1 cellular context compared by ENCODE assay signal in the genomic region with DNA sequence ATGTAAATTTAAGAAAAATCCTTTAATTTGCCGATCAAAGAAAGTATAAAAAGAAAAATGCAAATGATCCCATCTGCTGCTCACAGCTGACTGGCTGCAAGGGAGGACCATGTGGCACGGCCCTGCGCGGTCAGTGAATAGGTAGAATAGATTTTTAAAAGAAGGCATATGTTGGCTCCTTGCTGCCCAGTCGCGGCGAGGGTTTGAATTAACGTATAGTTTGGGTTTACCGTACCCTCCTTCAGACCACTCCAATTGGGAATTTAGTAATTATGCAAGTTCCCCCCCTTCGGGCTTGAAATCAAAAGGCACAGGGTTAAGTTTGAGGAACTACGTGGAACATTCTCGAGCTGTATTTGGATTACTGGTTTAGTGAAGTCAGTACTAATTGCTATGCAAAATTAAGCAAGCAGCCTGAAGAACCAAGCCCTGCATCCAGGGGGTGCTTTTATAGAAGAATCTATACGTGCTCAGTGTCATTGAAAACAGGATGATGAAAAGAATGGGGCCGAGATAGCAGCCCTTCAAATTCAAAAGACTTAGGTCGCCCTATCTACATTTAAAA.
TF ChIP-seq lines count a peak whose summit lies in the region.

No MANE protein-coding gene starts in this region.

TF ChIP-seq in HepG2, 621 proteins besides CTCF, POLR2A, EP300 and RAD21 (continued from another document):
- TF ChIP-seq, protein P1, sequence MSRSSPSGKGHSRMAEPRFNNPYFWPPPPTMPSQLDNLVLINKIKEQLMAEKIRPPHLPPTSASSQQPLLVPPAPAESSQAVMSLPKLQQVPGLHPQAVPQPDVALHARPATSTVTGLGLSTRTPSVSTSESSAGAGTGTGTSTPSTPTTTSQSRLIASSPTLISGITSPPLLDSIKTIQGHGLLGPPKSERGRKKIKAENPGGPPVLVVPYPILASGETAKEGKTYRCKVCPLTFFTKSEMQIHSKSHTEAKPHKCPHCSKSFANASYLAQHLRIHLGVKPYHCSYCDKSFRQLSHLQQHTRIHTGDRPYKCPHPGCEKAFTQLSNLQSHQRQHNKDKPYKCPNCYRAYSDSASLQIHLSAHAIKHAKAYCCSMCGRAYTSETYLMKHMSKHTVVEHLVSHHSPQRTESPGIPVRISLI (CRISPR knock-in tag; IDR thresholded peaks at IDR 0.05; ENCODE audit: borderline replicate concordance), result no peak
- TF ChIP-seq ISL2 (CRISPR knock-in tag; IDR thresholded peaks at IDR 0.05), result no peak
- TF ChIP-seq ZNF264 (CRISPR knock-in tag; IDR thresholded peaks at IDR 0.05), result no peak
- TF ChIP-seq MYC (CRISPR knock-in tag; IDR thresholded peaks at IDR 0.05; ENCODE audit: borderline replicate concordance), result no peak
- no peak for TF ChIP-seq IKZF1 (IDR thresholded peaks at IDR 0.05)
- TF ChIP-seq, protein P2, sequence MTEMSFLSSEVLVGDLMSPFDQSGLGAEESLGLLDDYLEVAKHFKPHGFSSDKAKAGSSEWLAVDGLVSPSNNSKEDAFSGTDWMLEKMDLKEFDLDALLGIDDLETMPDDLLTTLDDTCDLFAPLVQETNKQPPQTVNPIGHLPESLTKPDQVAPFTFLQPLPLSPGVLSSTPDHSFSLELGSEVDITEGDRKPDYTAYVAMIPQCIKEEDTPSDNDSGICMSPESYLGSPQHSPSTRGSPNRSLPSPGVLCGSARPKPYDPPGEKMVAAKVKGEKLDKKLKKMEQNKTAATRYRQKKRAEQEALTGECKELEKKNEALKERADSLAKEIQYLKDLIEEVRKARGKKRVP (CRISPR knock-in tag; IDR thresholded peaks at IDR 0.05), result 0 out of 4 replicates have a peak, but pooled peaks of 1 of the 2 experiments have one; percentile 14
- TF ChIP-seq TBL1XR1 (IDR thresholded peaks at IDR 0.05; ENCODE audit: borderline replicate concordance, low read length, partially characterized antibody), result no peak
- no peak for TF ChIP-seq ZNF224 (CRISPR knock-in tag; IDR thresholded peaks at IDR 0.05)
- TF ChIP-seq ZNF446 (CRISPR knock-in tag; IDR thresholded peaks at IDR 0.05), result no peak
- TF ChIP-seq, protein P3, sequence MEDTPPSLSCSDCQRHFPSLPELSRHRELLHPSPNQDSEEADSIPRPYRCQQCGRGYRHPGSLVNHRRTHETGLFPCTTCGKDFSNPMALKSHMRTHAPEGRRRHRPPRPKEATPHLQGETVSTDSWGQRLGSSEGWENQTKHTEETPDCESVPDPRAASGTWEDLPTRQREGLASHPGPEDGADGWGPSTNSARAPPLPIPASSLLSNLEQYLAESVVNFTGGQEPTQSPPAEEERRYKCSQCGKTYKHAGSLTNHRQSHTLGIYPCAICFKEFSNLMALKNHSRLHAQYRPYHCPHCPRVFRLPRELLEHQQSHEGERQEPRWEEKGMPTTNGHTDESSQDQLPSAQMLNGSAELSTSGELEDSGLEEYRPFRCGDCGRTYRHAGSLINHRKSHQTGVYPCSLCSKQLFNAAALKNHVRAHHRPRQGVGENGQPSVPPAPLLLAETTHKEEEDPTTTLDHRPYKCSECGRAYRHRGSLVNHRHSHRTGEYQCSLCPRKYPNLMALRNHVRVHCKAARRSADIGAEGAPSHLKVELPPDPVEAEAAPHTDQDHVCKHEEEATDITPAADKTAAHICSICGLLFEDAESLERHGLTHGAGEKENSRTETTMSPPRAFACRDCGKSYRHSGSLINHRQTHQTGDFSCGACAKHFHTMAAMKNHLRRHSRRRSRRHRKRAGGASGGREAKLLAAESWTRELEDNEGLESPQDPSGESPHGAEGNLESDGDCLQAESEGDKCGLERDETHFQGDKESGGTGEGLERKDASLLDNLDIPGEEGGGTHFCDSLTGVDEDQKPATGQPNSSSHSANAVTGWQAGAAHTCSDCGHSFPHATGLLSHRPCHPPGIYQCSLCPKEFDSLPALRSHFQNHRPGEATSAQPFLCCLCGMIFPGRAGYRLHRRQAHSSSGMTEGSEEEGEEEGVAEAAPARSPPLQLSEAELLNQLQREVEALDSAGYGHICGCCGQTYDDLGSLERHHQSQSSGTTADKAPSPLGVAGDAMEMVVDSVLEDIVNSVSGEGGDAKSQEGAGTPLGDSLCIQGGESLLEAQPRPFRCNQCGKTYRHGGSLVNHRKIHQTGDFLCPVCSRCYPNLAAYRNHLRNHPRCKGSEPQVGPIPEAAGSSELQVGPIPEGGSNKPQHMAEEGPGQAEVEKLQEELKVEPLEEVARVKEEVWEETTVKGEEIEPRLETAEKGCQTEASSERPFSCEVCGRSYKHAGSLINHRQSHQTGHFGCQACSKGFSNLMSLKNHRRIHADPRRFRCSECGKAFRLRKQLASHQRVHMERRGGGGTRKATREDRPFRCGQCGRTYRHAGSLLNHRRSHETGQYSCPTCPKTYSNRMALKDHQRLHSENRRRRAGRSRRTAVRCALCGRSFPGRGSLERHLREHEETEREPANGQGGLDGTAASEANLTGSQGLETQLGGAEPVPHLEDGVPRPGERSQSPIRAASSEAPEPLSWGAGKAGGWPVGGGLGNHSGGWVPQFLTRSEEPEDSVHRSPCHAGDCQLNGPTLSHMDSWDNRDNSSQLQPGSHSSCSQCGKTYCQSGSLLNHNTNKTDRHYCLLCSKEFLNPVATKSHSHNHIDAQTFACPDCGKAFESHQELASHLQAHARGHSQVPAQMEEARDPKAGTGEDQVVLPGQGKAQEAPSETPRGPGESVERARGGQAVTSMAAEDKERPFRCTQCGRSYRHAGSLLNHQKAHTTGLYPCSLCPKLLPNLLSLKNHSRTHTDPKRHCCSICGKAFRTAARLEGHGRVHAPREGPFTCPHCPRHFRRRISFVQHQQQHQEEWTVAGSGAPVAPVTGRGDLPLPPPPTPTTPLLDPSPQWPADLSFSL (CRISPR knock-in tag; IDR thresholded peaks at IDR 0.05), result no peak
- no peak for TF ChIP-seq DMAP1 (CRISPR knock-in tag; IDR thresholded peaks at IDR 0.05)
- TF ChIP-seq PCBP1 (IDR thresholded peaks at IDR 0.05; ENCODE audit: borderline replicate concordance, low read depth, low read length), result no peak
- TF ChIP-seq HIVEP1 (CRISPR knock-in tag; IDR thresholded peaks at IDR 0.05), result 0 out of 2 replicates have a peak, but pooled peaks have one; percentile 7
- TF ChIP-seq ZBTB3 (CRISPR knock-in tag; IDR thresholded peaks at IDR 0.05; ENCODE audit: borderline replicate concordance, low read depth), result 0 out of 2 replicates have a peak, but pooled peaks have one; percentile 13
- no peak for TF ChIP-seq MYPOP (CRISPR knock-in tag; IDR thresholded peaks at IDR 0.05)
- TF ChIP-seq ATF1 (CRISPR knock-in tag; IDR thresholded peaks at IDR 0.05), result 0 out of 2 replicates have a peak, but pooled peaks have one; percentile 21
- no peak for TF ChIP-seq ZNF839 (CRISPR knock-in tag; IDR thresholded peaks at IDR 0.05; ENCODE audit: borderline replicate concordance)
- TF ChIP-seq ZNF737 (CRISPR knock-in tag; IDR thresholded peaks at IDR 0.05; ENCODE audit: borderline replicate concordance), result no peak
- no peak for TF ChIP-seq ZNF761 (CRISPR knock-in tag; conservative IDR thresholded peaks at IDR 0.05)
- no peak for TF ChIP-seq MAFG (CRISPR knock-in tag; IDR thresholded peaks at IDR 0.05)
- TF ChIP-seq POLR2G (IDR thresholded peaks at IDR 0.05; ENCODE audit: low read depth, low read length), result no peak
- 0 out of 2 replicates have a peak, but pooled peaks have one; percentile 1 for TF ChIP-seq IRX3 (CRISPR knock-in tag; IDR thresholded peaks at IDR 0.05; ENCODE audit: borderline replicate concordance, low read depth)
- no peak for TF ChIP-seq KDM4B (CRISPR knock-in tag; IDR thresholded peaks at IDR 0.05)
- TF ChIP-seq PPARG (CRISPR knock-in tag; conservative IDR thresholded peaks at IDR 0.05), result 0 out of 2 replicates have a peak, but pooled peaks have one; percentile 2
- TF ChIP-seq TOE1 (CRISPR knock-in tag; IDR thresholded peaks at IDR 0.05), result no peak
- no peak for TF ChIP-seq ZBTB7B (CRISPR knock-in tag; IDR thresholded peaks at IDR 0.05)
- TF ChIP-seq HOXD1 (CRISPR knock-in tag; IDR thresholded peaks at IDR 0.05), result 0 out of 2 replicates have a peak, but pooled peaks have one; percentile 42
- no peak for TF ChIP-seq SATB2 (CRISPR knock-in tag; IDR thresholded peaks at IDR 0.05)
- no peak for TF ChIP-seq ZNF703 (CRISPR knock-in tag; IDR thresholded peaks at IDR 0.05; ENCODE audit: borderline replicate concordance)
- TF ChIP-seq JDP2 (CRISPR knock-in tag; IDR thresholded peaks at IDR 0.05; ENCODE audit: borderline replicate concordance), result no peak
- TF ChIP-seq ISX (CRISPR knock-in tag; conservative IDR thresholded peaks at IDR 0.05), result 0 out of 2 replicates have a peak, but pooled peaks have one; percentile 10
- no peak for TF ChIP-seq ZNF326 (CRISPR knock-in tag; IDR thresholded peaks at IDR 0.05; ENCODE audit: borderline replicate concordance)
- 0 out of 2 replicates have a peak, but pooled peaks have one; percentile 6 for TF ChIP-seq ZFAT (CRISPR knock-in tag; conservative IDR thresholded peaks at IDR 0.05)
- 0 out of 2 replicates have a peak, but pooled peaks have one; percentile 25 for TF ChIP-seq ESRRA (CRISPR knock-in tag; IDR thresholded peaks at IDR 0.05; ENCODE audit: low read depth)
- no peak for TF ChIP-seq ZNF501 (CRISPR knock-in tag; IDR thresholded peaks at IDR 0.05)
- no peak for TF ChIP-seq BHLHE40 (IDR thresholded peaks at IDR 0.05; ENCODE audit: low read length)
- 0 out of 2 replicates have a peak, but pooled peaks have one; percentile 27 for TF ChIP-seq TARDBP (CRISPR knock-in tag; IDR thresholded peaks at IDR 0.05)
- TF ChIP-seq RARG (CRISPR knock-in tag; IDR thresholded peaks at IDR 0.05; ENCODE audit: low read depth), result no peak
- no peak for TF ChIP-seq TGIF2 (CRISPR knock-in tag; IDR thresholded peaks at IDR 0.05)
- TF ChIP-seq U2AF1 (optimal IDR thresholded peaks at IDR 0.05; ENCODE audit: low read depth, low read length), result no peak
